ENCODE assay signal across 14 cellular contexts in genomic region chr17:50618941-50619340, GRCh38. TPM values are rescaled to one million over a fixed set of nuclear protein-coding genes. Genes with fewer than 3 reads are reported as not detected.
A peak's percentile ranks its signal among the peaks of the same experiment; 100 is the strongest.
DNase-seq lines count a peak whose midpoint lies in the region; ATAC-seq and TF ChIP-seq lines count a peak whose summit lies in the region.
"Had no signal": no experiment of that assay in that cellular context is flagged by ENCODE, and none has a peak within 500 bp of the region (broad histone marks: within the 10 kb centered on the region; RNA-seq: fewer than 3 reads in every experiment).

No MANE protein-coding gene starts in this region.

- H3K4me1 ChIP-seq in foreskin keratinocyte (no peaks in the 10 kb centered on the region), gastroesophageal sphincter (peaks cover 0 to under 1% (median 0%) of the 10 kb centered on the region in 3 donors)

- ATAC-seq in SK-N-SH treated with all-trans-retinoic acid at 6 μM for 48 hours (peak; percentile 30), foreskin keratinocyte (peak; percentile 23), gastroesophageal sphincter (no peak), HG02840 (IDR thresholded peaks at IDR 0.05; ENCODE audit: low FRiP score, unreplicated experiment) (no peak)

- H3K36me3 ChIP-seq in gastroesophageal sphincter: no peaks in the 10 kb centered on the region

- peak; percentile 18 for DNase-seq in A172 (ENCODE audit: low spot score)
- peak; percentile 43 for DNase-seq in HCEC 1CT
- DNase-seq in foreskin keratinocyte: no peak
- DNase-seq in NCI-H1105 treated with DMSO at 0.1 percent for 48 hours (lab: John Stamatoyannopoulos, UW): no peak
- no peak for DNase-seq in NCI-H2227 (lab: John Stamatoyannopoulos, UW; ENCODE audit: unreplicated experiment)
- DNase-seq: ACHN; activated CD4-positive, alpha-beta T cell treated with anti-CD3 and anti-CD28 coated beads for 4 hours; activated naive CD4-positive, alpha-beta T cell treated with anti-CD3 and anti-CD28 coated beads, Interleukin-2, amount 50 U/mL, for 16 hours; NCI-H1694; NCI-H524 treated with DMSO at 0.1 percent for 48 hours had no signal

- no peak for TF ChIP-seq EP300 in gastroesophageal sphincter (IDR thresholded peaks at IDR 0.05)

- no peak for TF ChIP-seq POLR2A in gastroesophageal sphincter (IDR thresholded peaks at IDR 0.05)

- H3K27ac ChIP-seq in foreskin keratinocyte: no peak overlapping the region
- H3K27ac ChIP-seq in gastroesophageal sphincter: no peak overlapping the region
- H3K27ac ChIP-seq: KMS-11 had no signal

- 88 to 90% methylated on average over 2 to 5 of the region's 11 CpGs for WGBS in gastroesophageal sphincter (ENCODE audit: low coverage in 1 of 2), 2 donors

- H3K27me3 ChIP-seq in foreskin keratinocyte (peaks cover 12% of the 10 kb centered on the region), gastroesophageal sphincter (peaks cover 15% of the 10 kb centered on the region)

- no peak for TF ChIP-seq CTCF in foreskin keratinocyte (conservative IDR thresholded peaks at IDR 0.05)
- no peak for TF ChIP-seq CTCF in gastroesophageal sphincter (IDR thresholded peaks at IDR 0.05)

- H3K4me3 ChIP-seq in gastroesophageal sphincter: no peak overlapping the region

- no peaks in the 10 kb centered on the region for H3K9me3 ChIP-seq in gastroesophageal sphincter

TF ChIP-seq in SK-N-SH treated with all-trans-retinoic acid at 6 μM for 48 hours, 23 proteins besides CTCF, POLR2A, EP300 and RAD21:
- TF ChIP-seq ESRRG (CRISPR knock-in tag; IDR thresholded peaks at IDR 0.05) (no peak), PATZ1 (CRISPR knock-in tag; IDR thresholded peaks at IDR 0.05; ENCODE audit: borderline replicate concordance) (no peak), ZNF565 (CRISPR knock-in tag; conservative IDR thresholded peaks at IDR 0.05; ENCODE audit: low read depth) (no peak), SNAI2 (CRISPR knock-in tag; IDR thresholded peaks at IDR 0.05) (no peak), ZFP30 (CRISPR knock-in tag; IDR thresholded peaks at IDR 0.05) (no peak), OSR1 (CRISPR knock-in tag; IDR thresholded peaks at IDR 0.05) (no peak), POU6F1 (CRISPR knock-in tag; IDR thresholded peaks at IDR 0.05; ENCODE audit: borderline replicate concordance, low read depth) (no peak), ARNTL (CRISPR knock-in tag; IDR thresholded peaks at IDR 0.05; ENCODE audit: borderline replicate concordance, low read depth) (no peak), ZC3H10 (CRISPR knock-in tag; IDR thresholded peaks at IDR 0.05) (no peak), RARB (CRISPR knock-in tag; IDR thresholded peaks at IDR 0.05) (no peak), ZNF70 (CRISPR knock-in tag; IDR thresholded peaks at IDR 0.05) (no peak), CSRNP3 (CRISPR knock-in tag; IDR thresholded peaks at IDR 0.05) (no peak), TCF4 (CRISPR knock-in tag; IDR thresholded peaks at IDR 0.05; ENCODE audit: borderline replicate concordance) (no peak), TOX (CRISPR knock-in tag; IDR thresholded peaks at IDR 0.05; ENCODE audit: borderline replicate concordance) (no peak), TSHZ2 (CRISPR knock-in tag; IDR thresholded peaks at IDR 0.05) (no peak), BACH2 (CRISPR knock-in tag; IDR thresholded peaks at IDR 0.05; ENCODE audit: borderline replicate concordance) (no peak), GLIS3 (CRISPR knock-in tag; IDR thresholded peaks at IDR 0.05) (no peak)
TF ChIP-seq in SK-N-SH treated with all-trans-retinoic acid at 6 μM for 48 hours: peak in this region for 0.

RNA-seq across cellular contexts. Expression of gene ABCC3, which starts 15.7 kb away (rescaled TPM):
- total RNA-seq in A172 (2014; rRNA removed; shearing (Covaris generic)): 28.1 and 35.0 TPM in 2 replicates
- total RNA-seq in foreskin keratinocyte: 22.5 and 28.4 TPM in 2 replicates
- polyA plus RNA-seq in foreskin keratinocyte: 19.7 and 24.1 TPM in 2 replicates
- 10 to 100 TPM in 1 of 4 donors, 1 to 10 TPM in 3; 2.0 to 18.7 (median 5.1) TPM for total RNA-seq in gastroesophageal sphincter

RNA-seq across cellular contexts. Expression of gene CACNA1G, which starts 58.4 kb away (rescaled TPM):
- 0.17 and 0.81 TPM in 2 replicates for total RNA-seq in A172 (2014; rRNA removed; shearing (Covaris generic))
- total RNA-seq in foreskin keratinocyte: 0.20 and 0.28 TPM in 2 replicates
- polyA plus RNA-seq in foreskin keratinocyte: 0.07 and 0.18 TPM in 2 replicates
- under 1 TPM in 3 of 4 donors, not detected in 1; 0.15 to 0.94 (median 0.16) TPM for total RNA-seq in gastroesophageal sphincter

Comparison
In these comparisons a context has a peak if more than half of its experiments do, and no peak if none do; other contexts are left out.
1. DNase-seq: peak in A172 (single experiment) and HCEC 1CT (single experiment); none in foreskin keratinocyte (0 of 2), NCI-H1105 treated with DMSO at 0.1 percent for 48 hours (single experiment) and NCI-H2227 (single experiment).
2. ATAC-seq: peak in SK-N-SH treated with all-trans-retinoic acid at 6 μM for 48 hours (single experiment) and foreskin keratinocyte (single experiment); none in gastroesophageal sphincter (single experiment) and HG02840 (single experiment).